ENCODE assay signal across 21 cellular contexts in the genomic region with DNA sequence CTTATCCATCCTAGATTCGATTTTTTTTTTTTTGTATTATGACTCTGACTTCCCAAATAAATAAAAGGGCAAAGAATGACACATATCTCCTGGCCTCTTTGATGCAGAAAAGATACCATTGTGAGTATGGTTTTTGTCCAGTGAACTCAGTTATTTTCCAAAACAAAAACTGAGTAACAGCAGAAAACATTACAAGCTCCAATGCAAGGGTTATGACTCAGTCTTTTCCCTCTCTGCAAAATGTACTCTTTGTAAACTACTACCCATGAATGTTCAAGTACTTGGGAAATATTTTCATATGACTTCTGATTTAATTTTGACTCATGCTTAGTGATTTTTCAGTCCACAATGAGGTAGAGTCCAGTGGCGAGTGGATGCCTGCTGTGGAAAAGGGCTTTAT.
A peak's percentile ranks its signal among the peaks of the same experiment; 100 is the strongest.
DNase-seq lines count a peak whose midpoint lies in the region; ATAC-seq and TF ChIP-seq lines count a peak whose summit lies in the region.
"Had no signal": no experiment of that assay in that cellular context is flagged by ENCODE, and none has a peak within 500 bp of the region (broad histone marks: within the 10 kb centered on the region; RNA-seq: fewer than 3 reads in every experiment).

No MANE protein-coding gene starts in this region.

- no CpG with 5 or more reads among the region's 2 CpGs for WGBS in mesenchymal stem cell
- no CpG with 5 or more reads among the region's 2 CpGs for WGBS in H9 (ENCODE audit: extremely low coverage, insufficient read length, low lambda C conversion rate)

- H3K27ac Mint-ChIP-seq in H9, result no peak overlapping the region
- H3K27ac Mint-ChIP-seq: CD4-positive, alpha-beta memory T cell; T-helper 17 cell had no signal

- no peak overlapping the region for H2BK20ac ChIP-seq in H9 (ENCODE audit: low read depth, low read length, poor library complexity, severe bottlenecking)

- H3K4me1 Mint-ChIP-seq in H9, result no peaks in the 10 kb centered on the region
- H3K4me1 Mint-ChIP-seq: CD4-positive, alpha-beta memory T cell; T-helper 17 cell had no signal

- H3K23ac ChIP-seq in mesenchymal stem cell (ENCODE audit: low read length in 2 of 2), result no peak overlapping the region
- H3K23ac ChIP-seq in H9 (ENCODE audit: insufficient read length, low read depth, low read length), result no peak overlapping the region

- H2AFZ ChIP-seq in mesenchymal stem cell (ENCODE audit: low read depth, low read length) (no peak overlapping the region), H9 (ENCODE audit: low read length) (no peak overlapping the region)

- H3K14ac ChIP-seq in mesenchymal stem cell (ENCODE audit: low read length in 2 of 2) (no peak overlapping the region), H9 (ENCODE audit: insufficient read depth, low read length) (no peak overlapping the region)

- H3K4me3 ChIP-seq in epithelial cell of esophagus (ENCODE audit: low read length), result no peak overlapping the region
- H3K4me3 ChIP-seq in mesenchymal stem cell (ENCODE audit: insufficient read depth in 1 of 2, low read depth in 1 of 2, low read length in 2 of 2), result no peak overlapping the region
- H3K4me3 ChIP-seq: MG63, vagina had no signal

- H4K91ac ChIP-seq in mesenchymal stem cell (ENCODE audit: low read length) (no peak overlapping the region), H9 (ENCODE audit: insufficient read length, low read depth, low read length) (no peak overlapping the region)

- H3K36me3 Mint-ChIP-seq in H9 (ENCODE audit: insufficient read depth in 1 of 3, low read depth in 3 of 3), result no peaks in the 10 kb centered on the region
- H3K36me3 Mint-ChIP-seq: CD4-positive, alpha-beta memory T cell had no signal

- H4K5ac ChIP-seq in H9 (ENCODE audit: insufficient read length, low read depth, low read length), result no peak overlapping the region

- no peak overlapping the region for H3K56ac ChIP-seq in H9 (ENCODE audit: insufficient read length, low read depth, low read length)

- H4K8ac ChIP-seq in mesenchymal stem cell (ENCODE audit: low read length) (no peak overlapping the region), H9 (replicated peaks; ENCODE audit: insufficient read length, low read depth, low read length) (no peak overlapping the region)

- H2AK5ac ChIP-seq in mesenchymal stem cell (ENCODE audit: low read length, severe bottlenecking) (no peak overlapping the region), H9 (ENCODE audit: insufficient read length, low read length) (no peak overlapping the region)

- H2BK12ac ChIP-seq in mesenchymal stem cell (ENCODE audit: low read length in 2 of 2), result no peak overlapping the region
- no peak overlapping the region for H2BK12ac ChIP-seq in H9 (ENCODE audit: insufficient read length, low read depth, low read length)

- no peak overlapping the region for H2BK15ac ChIP-seq in mesenchymal stem cell (ENCODE audit: low read depth, poor library complexity, severe bottlenecking)
- no peak overlapping the region for H2BK15ac ChIP-seq in H9 (ENCODE audit: low read depth, low read length)

- H2BK5ac ChIP-seq in mesenchymal stem cell (ENCODE audit: low read depth, low read length, poor library complexity, severe bottlenecking), result no peak overlapping the region
- H2BK5ac ChIP-seq in H9 (ENCODE audit: insufficient read length, low read length), result no peak overlapping the region

- no peaks in the 10 kb centered on the region for H3K4me1 ChIP-seq in mesenchymal stem cell (ENCODE audit: control insufficient read depth, insufficient read depth, low read depth, low read length)
- H3K4me1 ChIP-seq in H9 (ENCODE audit: insufficient read depth, low read length), result no peaks in the 10 kb centered on the region
- H3K4me1 ChIP-seq: vagina had no signal

- no peak for TF ChIP-seq CTCF in epithelial cell of esophagus (IDR thresholded peaks at IDR 0.05; ENCODE audit: insufficient read depth, low read depth, low read length, missing control alignments)
- TF ChIP-seq CTCF in H9 (conservative IDR thresholded peaks at IDR 0.05), result no peak

- H3K9me3 ChIP-seq in mesenchymal stem cell (ENCODE audit: control insufficient read depth, low read length) (no peaks in the 10 kb centered on the region), H9 (ENCODE audit: control insufficient read depth, low read depth, low read length) (no peaks in the 10 kb centered on the region)
- H3K9me3 ChIP-seq: MG63, vagina had no signal

- H3K79me2 ChIP-seq in H9 (ENCODE audit: insufficient read depth, low read length), result no peaks in the 10 kb centered on the region

- H4K20me1 ChIP-seq in H9 (ENCODE audit: control insufficient read depth, insufficient read depth, insufficient read length), result no peaks in the 10 kb centered on the region

- H3K4me2 ChIP-seq in mesenchymal stem cell (ENCODE audit: low read length, poor library complexity, severe bottlenecking) (no peak overlapping the region), H9 (ENCODE audit: insufficient read depth, insufficient read length, low read length) (no peak overlapping the region)

- H2BK120ac ChIP-seq in mesenchymal stem cell (ENCODE audit: low read depth, low read length), result no peak overlapping the region
- no peak overlapping the region for H2BK120ac ChIP-seq in H9 (ENCODE audit: low read depth, low read length, poor library complexity, severe bottlenecking)

- H3K79me1 ChIP-seq in mesenchymal stem cell (replicated peaks; ENCODE audit: low read length, poor library complexity, severe bottlenecking), result no peaks in the 10 kb centered on the region
- H3K79me1 ChIP-seq in H9 (ENCODE audit: insufficient read depth, low read depth, low read length, poor library complexity, severe bottlenecking), result no peaks in the 10 kb centered on the region

- H3K4me3 Mint-ChIP-seq in H9, result no peak overlapping the region
- H3K4me3 Mint-ChIP-seq: CD4-positive, alpha-beta memory T cell; T-helper 17 cell had no signal

- no peaks in the 10 kb centered on the region for H3K23me2 ChIP-seq in H9 (ENCODE audit: insufficient read length, low read depth, low read length, poor library complexity, severe bottlenecking)

- H3K36me3 ChIP-seq in mesenchymal stem cell (ENCODE audit: control insufficient read depth in 1 of 2, insufficient read depth in 2 of 2, low read depth in 1 of 2, low read length in 2 of 2), result no peaks in the 10 kb centered on the region
- H3K36me3 ChIP-seq: MG63, vagina, WERI-Rb-1 had no signal

- H3K4ac ChIP-seq in mesenchymal stem cell (ENCODE audit: low read depth in 1 of 2, low read length in 2 of 2), result no peak overlapping the region
- H3K4ac ChIP-seq in H9 (ENCODE audit: low read depth, low read length), result no peak overlapping the region

- no peak overlapping the region for H3K18ac ChIP-seq in mesenchymal stem cell (ENCODE audit: low read depth in 1 of 2, low read length in 2 of 2)
- no peak overlapping the region for H3K18ac ChIP-seq in H9 (ENCODE audit: insufficient read length, low read depth, low read length)

- H3K9ac ChIP-seq in mesenchymal stem cell (ENCODE audit: low read length) (peak overlapping the region; percentile 51), H9 (ENCODE audit: extremely low read depth, insufficient read length, low read length) (no peak overlapping the region)

- DNase-seq in Daoy (ENCODE audit: low read depth), result peak; percentile 5
- peak; percentile 41 for DNase-seq in RPMI7951 (ENCODE audit: low read depth)
- peak; percentile 57 for DNase-seq in epithelial cell of esophagus (ENCODE audit: low read depth)
- no peak for DNase-seq in mesenchymal stem cell
- no peak for DNase-seq in SKM-1 (lab: John Stamatoyannopoulos, UW; ENCODE audit: unreplicated experiment)
- DNase-seq in KG1 (lab: John Stamatoyannopoulos, UW), result no peak
- no peak for DNase-seq in H9
- DNase-seq: activated CD4-positive, alpha-beta T cell treated with anti-CD3 and anti-CD28 coated beads, Interleukin-2, amount 50 U/mL, for 4 hours; activated naive CD4-positive, alpha-beta T cell treated with Interleukin-2 at 50 U/mL for 16 hours; activated T-cell treated with anti-CD3 and anti-CD28 coated beads for 4 hours; aorta; CD4-positive, alpha-beta memory T cell; glutamatergic neuron; left ventricle myocardium superior; MG63; NCI-H1436 treated with DMSO at 0.1 percent for 48 hours; substantia nigra; T-helper 17 cell; WERI-Rb-1 had no signal

- H3K27ac ChIP-seq in mesenchymal stem cell (ENCODE audit: low read length, poor library complexity, severe bottlenecking) (no peak overlapping the region), H9 (ENCODE audit: insufficient read length, low read depth, low read length) (no peak overlapping the region)
- H3K27ac ChIP-seq: vagina, WERI-Rb-1 had no signal

- no peak overlapping the region for H3T11ph ChIP-seq in H9 (ENCODE audit: low read length)

- ATAC-seq in GM18502 (IDR thresholded peaks at IDR 0.05; ENCODE audit: poor library complexity, unreplicated experiment), result no peak
- ATAC-seq: left ventricle myocardium superior, T-helper 17 cell had no signal

- no peaks in the 10 kb centered on the region; a peak in 1 of 5 replicates for H3K9me3 Mint-ChIP-seq in H9

- H3K27me3 Mint-ChIP-seq in H9 (ENCODE audit: low read depth), result no peaks in the 10 kb centered on the region
- H3K27me3 Mint-ChIP-seq: CD4-positive, alpha-beta memory T cell; T-helper 17 cell had no signal

- H3K27me3 ChIP-seq in mesenchymal stem cell (ENCODE audit: control insufficient read depth in 1 of 2, insufficient read depth in 1 of 2, low read length in 2 of 2) (no peaks in the 10 kb centered on the region), H9 (ENCODE audit: insufficient read depth, low read length) (no peaks in the 10 kb centered on the region)
- H3K27me3 ChIP-seq: MG63, vagina had no signal

Comparison
In these comparisons a context has a peak if more than half of its experiments do, and no peak if none do; other contexts are left out.
1. DNase-seq: peak in Daoy (single experiment), RPMI7951 (single experiment) and epithelial cell of esophagus (single experiment); none in mesenchymal stem cell (single experiment), SKM-1 (single experiment), KG1 (single experiment) and H9 (single experiment).